8 cellular contexts compared by ENCODE assay signal in the genomic region with DNA sequence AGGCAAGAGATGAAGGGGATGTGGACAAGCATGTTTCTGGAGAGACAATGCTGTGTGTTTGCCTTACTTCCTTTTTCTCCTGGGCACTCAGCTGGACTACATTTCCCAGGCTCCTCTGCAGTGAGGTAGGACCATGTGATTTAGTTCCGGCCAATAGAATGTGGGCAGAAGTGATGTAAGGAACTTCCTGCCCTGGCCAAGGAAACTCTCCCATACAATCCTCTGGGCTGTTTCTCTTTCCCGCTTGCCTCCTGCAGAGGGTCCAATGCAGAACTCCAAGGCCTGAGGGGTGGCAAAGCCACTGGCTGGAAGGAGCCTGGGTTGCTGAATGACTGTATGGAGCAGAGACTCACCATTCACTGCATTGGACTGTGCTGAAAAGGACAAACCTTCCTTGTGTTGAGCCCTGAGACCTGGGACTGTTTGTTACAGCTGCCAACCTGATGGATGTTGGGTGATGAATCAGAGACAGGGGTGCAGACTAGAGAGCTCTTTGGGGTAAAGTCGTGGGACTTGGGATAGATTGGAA.
A peak's percentile ranks its signal among the peaks of the same experiment; 100 is the strongest.
DNase-seq lines count a peak whose midpoint lies in the region; ATAC-seq and TF ChIP-seq lines count a peak whose summit lies in the region.

No MANE protein-coding gene starts in this region.

- CTCF ChIA-PET in PC-3 (lab: Charles Lee) = no interaction called here

- no peaks in the 10 kb centered on the region for H3K79me2 ChIP-seq in PC-3 (ENCODE audit: low read length)

- no peaks in the 10 kb centered on the region for H3F3A ChIP-seq in PC-3 (ENCODE audit: low read length, unreplicated experiment)

- no peak overlapping the region for H3K9ac ChIP-seq in PC-3 (ENCODE audit: low read length)

- no peaks in the 10 kb centered on the region for H3K9me3 ChIP-seq in PC-3 (ENCODE audit: low read length)

- no peak for TF ChIP-seq CTCF in PC-3 (conservative IDR thresholded peaks at IDR 0.05; ENCODE audit: low read depth, low read length)

- ATAC-seq in GM19328 (IDR thresholded peaks at IDR 0.05; ENCODE audit: unreplicated experiment) (peak; percentile 94), HG03354 (IDR thresholded peaks at IDR 0.05; ENCODE audit: poor library complexity, severe bottlenecking, unreplicated experiment) (peak; percentile 93), PC-3 (peak; percentile 88)

- peaks cover 20% of the 10 kb centered on the region for H3K27me3 ChIP-seq in PC-3 (ENCODE audit: low read length)

- no peaks in the 10 kb centered on the region for H3K36me3 ChIP-seq in PC-3 (ENCODE audit: low read depth, low read length)

- H2AFZ ChIP-seq in PC-3 (ENCODE audit: low read length) = peak overlapping the region; percentile 56; the same call in 1 of the 2 replicates

- POLR2A ChIA-PET in PC-3 (lab: Charles Lee; ENCODE audit: unreplicated experiment) = no interaction called here

- intact Hi-C loops in PC-3 (cut with micrococcal nuclease) = no loop called here

- no peaks in the 10 kb centered on the region for H3K9me2 ChIP-seq in PC-3 (replicated peaks; ENCODE audit: low read length)

- H3K27ac ChIP-seq in PC-3 (ENCODE audit: low read length) = no peak overlapping the region

- peak; percentile 79 for DNase-seq in Daoy (ENCODE audit: low read depth)
- peak; percentile 81 for DNase-seq in PC-3
- DNase-seq in dermis blood vessel endothelial cell = peak; percentile 86
- DNase-seq in mucosa of gallbladder (ENCODE audit: low spot score) = peak; percentile 75
- no peak for DNase-seq in hippocampal formation (lab: John Stamatoyannopoulos, UW)
- DNase-seq in NCI-H524 treated with DMSO at 0.1 percent for 48 hours (lab: John Stamatoyannopoulos, UW) = no peak

- H3K4me1 ChIP-seq in PC-3 (ENCODE audit: insufficient read depth, low read length) = peaks cover 7% of the 10 kb centered on the region

- H3K4me2 ChIP-seq in PC-3 (ENCODE audit: low read length) = peak overlapping the region; percentile 23

- no peak overlapping the region for H3K4me3 ChIP-seq in PC-3 (ENCODE audit: low read length)

- no TSS peak for BruUV-seq in PC-3 (replicated peaks; lab: Mats Ljungman, UMichigan)

- no peaks in the 10 kb centered on the region for H4K20me1 ChIP-seq in PC-3 (ENCODE audit: low read length)

Comparison
In these comparisons a context has a peak if more than half of its experiments do, and no peak if none do; other contexts are left out.
1. DNase-seq: peak in Daoy (single experiment), PC-3 (single experiment), dermis blood vessel endothelial cell (single experiment) and mucosa of gallbladder (single experiment); none in hippocampal formation (0 of 2) and NCI-H524 treated with DMSO at 0.1 percent for 48 hours (single experiment).
2. Peak in every context shown above with its lines, with median percentiles within 50 percentile points of each other: ATAC-seq.